15 cellular contexts compared by ENCODE assay signal in genomic region chr9:12716823-12717222, GRCh38. TPM values are rescaled to one million over a fixed set of nuclear protein-coding genes. Genes with fewer than 3 reads are reported as not detected.
A peak's percentile ranks its signal among the peaks of the same experiment; 100 is the strongest.
DNase-seq lines count a peak whose midpoint lies in the region; TF ChIP-seq lines count a peak whose summit lies in the region.
"Had no signal": no experiment of that assay in that cellular context is flagged by ENCODE, and none has a peak within 500 bp of the region (broad histone marks: within the 10 kb centered on the region; RNA-seq: fewer than 3 reads in every experiment).

No MANE protein-coding gene starts in this region.

- intact Hi-C loops in posterior vena cava (cut with DNase I): no loop called here

- H3K27me3 ChIP-seq in osteoblast (ENCODE audit: insufficient read depth, low read length): no peaks in the 10 kb centered on the region

- DNase-seq in NCI-H2171 treated with DMSO at 0.1 percent for 48 hours (lab: John Stamatoyannopoulos, UW) (peak; percentile 11), NCI-H2171 (lab: John Stamatoyannopoulos, UW) (no peak), RWPE1 (ENCODE audit: low spot score) (no peak), osteoblast (ENCODE audit: insufficient read length, low spot score, missing footprints) (no peak), SIG-M5 treated with dmso at 0.1 percent for 504 hours (lab: John Stamatoyannopoulos, UW; ENCODE audit: unreplicated experiment) (no peak), posterior vena cava (ENCODE audit: low spot score) (no peak), AML-193 (lab: John Stamatoyannopoulos, UW) (no peak)
- DNase-seq: activated naive CD4-positive, alpha-beta T cell treated with Interleukin-2 at 50 U/mL for 16 hours; effector CD8-positive, alpha-beta T cell; H9; lower lobe of right lung; NCI-H1436 treated with DMSO at 0.1 percent for 48 hours; stimulated activated naive B cell treated with anti-CD40 and anti-IgM and Interleukin-4, amounts not matched to agents 10 μg/mL and 1 μg/mL and 100 μg/mL, for 72 hours had no signal

- no peak overlapping the region for H3K4me3 ChIP-seq in osteoblast (ENCODE audit: insufficient read depth, low read length)
- H3K4me3 ChIP-seq: lower lobe of right lung had no signal

- peaks cover 11% of the 10 kb centered on the region for H3K4me1 ChIP-seq in osteoblast (ENCODE audit: insufficient read depth, low read length)
- H3K4me1 ChIP-seq: lower lobe of right lung had no signal

- no peaks in the 10 kb centered on the region for H3K79me2 ChIP-seq in osteoblast (ENCODE audit: insufficient read depth, low read length)

- no peaks in the 10 kb centered on the region for H4K20me1 ChIP-seq in osteoblast (ENCODE audit: insufficient read depth, low read length)

- CTCF ChIA-PET in RWPE1 (lab: Yijun Ruan, JAX): interaction anchor here (0.7 kb wide), 1 partner anchor 1957 kb away, joined by 3 read pairs; no protein-coding TSS in a partner anchor

- H3K4me2 ChIP-seq in osteoblast (ENCODE audit: insufficient read depth, low read length): no peak overlapping the region

- H3K9me3 ChIP-seq in osteoblast (ENCODE audit: low read depth, low read length): no peaks in the 10 kb centered on the region
- H3K9me3 ChIP-seq: lower lobe of right lung had no signal

- no peak overlapping the region for H3K27ac ChIP-seq in RWPE1
- H3K27ac ChIP-seq in osteoblast (ENCODE audit: low read depth, low read length): no peak overlapping the region
- H3K27ac ChIP-seq: lower lobe of right lung had no signal

- POLR2A ChIA-PET in RWPE1 (lab: Yijun Ruan, JAX; ENCODE audit: low non-redundant PET): no interaction called here

- H3K36me3 ChIP-seq in osteoblast (ENCODE audit: insufficient read depth, low read length): no peaks in the 10 kb centered on the region
- H3K36me3 ChIP-seq: lower lobe of right lung had no signal

- H2AFZ ChIP-seq in osteoblast (ENCODE audit: low read length): no peak overlapping the region

- TF ChIP-seq CTCF in LNCAP (IDR thresholded peaks at IDR 0.05): peak; percentile 50
- 0 out of 2 replicates have a peak, but pooled peaks have one; percentile 14 for TF ChIP-seq CTCF in RWPE1 (conservative IDR thresholded peaks at IDR 0.05; ENCODE audit: low read depth)
- TF ChIP-seq CTCF in osteoblast (IDR thresholded peaks at IDR 0.05; ENCODE audit: extremely low read depth, low read depth, low read length): peak; percentile 15

RNA-seq across cellular contexts. Expression of gene TYRP1, which starts 23.6 kb away (rescaled TPM):
- total RNA-seq in osteoblast: 0.36 TPM in 1 of 2 replicates, not detected in the other
- total RNA-seq in posterior vena cava: under 1 TPM; 0.28 to 0.67 TPM
- total RNA-seq: H9, neural crest cell had no signal

RNA-seq across cellular contexts. Expression of gene LURAP1L, which starts 58.0 kb away (rescaled TPM):
- total RNA-seq in osteoblast: 88.3 and 107 TPM in 2 replicates
- 10 to 100 TPM; 13.9 to 18.1 TPM for total RNA-seq in posterior vena cava
